In genomic region chr6:15400572-15401004, GRCh38 we compare ENCODE assay signal across 1 cellular context.
TF ChIP-seq lines count a peak whose summit lies in the region.

No MANE protein-coding gene starts in this region.

TF ChIP-seq in HEK293, 187 proteins besides CTCF, POLR2A, EP300 and RAD21 (continued from another document and continues in another):
- TF ChIP-seq ZSCAN18 (tag by site-specific recombination; IDR thresholded peaks at IDR 0.05), result no peak
- no peak for TF ChIP-seq ZNF560 (tag by site-specific recombination; IDR thresholded peaks at IDR 0.05; ENCODE audit: borderline replicate concordance)
- TF ChIP-seq MEIS1 (CRISPR knock-in tag; IDR thresholded peaks at IDR 0.05; ENCODE audit: borderline replicate concordance), result no peak
- TF ChIP-seq ZNF354C (tag by site-specific recombination; IDR thresholded peaks at IDR 0.05; ENCODE audit: borderline replicate concordance, low read depth), result no peak
- no peak for TF ChIP-seq ZBTB7A (tag by site-specific recombination; IDR thresholded peaks at IDR 0.05; ENCODE audit: low read depth)
- TF ChIP-seq GLI4 (tag by site-specific recombination; IDR thresholded peaks at IDR 0.05), result no peak
- TF ChIP-seq ZNF571 (tag by site-specific recombination; IDR thresholded peaks at IDR 0.05), result no peak
- no peak for TF ChIP-seq ZNF18 (tag by site-specific recombination; IDR thresholded peaks at IDR 0.05)
- no peak for TF ChIP-seq KLF1 (tag by site-specific recombination; IDR thresholded peaks at IDR 0.05)
- no peak for TF ChIP-seq RBAK (tag by site-specific recombination; IDR thresholded peaks at IDR 0.05)
- no peak for TF ChIP-seq ZSCAN30 (tag by site-specific recombination; IDR thresholded peaks at IDR 0.05)
- peak; percentile 58; the same call in 1 of the 2 replicates for TF ChIP-seq KLF8 (tag by site-specific recombination; IDR thresholded peaks at IDR 0.05)
- TF ChIP-seq ZNF610 (tag by site-specific recombination; IDR thresholded peaks at IDR 0.05; ENCODE audit: borderline replicate concordance), result 0 out of 2 replicates have a peak, but pooled peaks have one; percentile 35
- TF ChIP-seq ZNF292 (tag by site-specific recombination; IDR thresholded peaks at IDR 0.05; ENCODE audit: borderline replicate concordance, low read depth), result no peak
- TF ChIP-seq OVOL3 (tag by site-specific recombination; IDR thresholded peaks at IDR 0.05), result no peak
- TF ChIP-seq ZNF530 (tag by site-specific recombination; IDR thresholded peaks at IDR 0.05; ENCODE audit: low read depth), result no peak
- no peak for TF ChIP-seq ZNF416 (tag by site-specific recombination; IDR thresholded peaks at IDR 0.05)
- TF ChIP-seq PATZ1 (tag by site-specific recombination; IDR thresholded peaks at IDR 0.05), result peak; percentile 76
- TF ChIP-seq ZNF549 (tag by site-specific recombination; IDR thresholded peaks at IDR 0.05), result no peak
- no peak for TF ChIP-seq GFI1B (tag by site-specific recombination; IDR thresholded peaks at IDR 0.05)
- no peak for TF ChIP-seq ZNF768 (tag by site-specific recombination; IDR thresholded peaks at IDR 0.05)
- TF ChIP-seq OSR2 (tag by site-specific recombination; IDR thresholded peaks at IDR 0.05), result no peak
- TF ChIP-seq ZNF155 (tag by site-specific recombination; IDR thresholded peaks at IDR 0.05), result no peak
- no peak for TF ChIP-seq ZNF391 (tag by site-specific recombination; IDR thresholded peaks at IDR 0.05; ENCODE audit: borderline replicate concordance, low read depth)
- no peak for TF ChIP-seq ZEB2 (tag by site-specific recombination; IDR thresholded peaks at IDR 0.05)
- TF ChIP-seq ZNF138 (tag by site-specific recombination; IDR thresholded peaks at IDR 0.05; ENCODE audit: borderline replicate concordance), result no peak
- no peak for TF ChIP-seq ZSCAN23 (tag by site-specific recombination; IDR thresholded peaks at IDR 0.05)
- TF ChIP-seq ZNF350 (tag by site-specific recombination; IDR thresholded peaks at IDR 0.05), result no peak
- TF ChIP-seq ZNF449 (tag by site-specific recombination; IDR thresholded peaks at IDR 0.05), result no peak
- TF ChIP-seq ZNF692 (tag by site-specific recombination; IDR thresholded peaks at IDR 0.05), result 0 out of 2 replicates have a peak, but pooled peaks have one; percentile 34
- TF ChIP-seq ZNF544 (tag by site-specific recombination; IDR thresholded peaks at IDR 0.05), result no peak
- TF ChIP-seq SCRT1 (tag by site-specific recombination; IDR thresholded peaks at IDR 0.05; ENCODE audit: borderline replicate concordance), result no peak
- TF ChIP-seq IKZF3 (tag by site-specific recombination; IDR thresholded peaks at IDR 0.05), result no peak
- TF ChIP-seq TRIM28 (IDR thresholded peaks at IDR 0.05; ENCODE audit: borderline replicate concordance, low read length), result peak; percentile 40; the same call in 1 of the 2 replicates
- TF ChIP-seq ZNF837 (tag by site-specific recombination; IDR thresholded peaks at IDR 0.05), result no peak
- no peak for TF ChIP-seq ZNF146 (tag by site-specific recombination; IDR thresholded peaks at IDR 0.05)
- no peak for TF ChIP-seq ZNF169 (tag by site-specific recombination; IDR thresholded peaks at IDR 0.05)
- peak; percentile 51; the same call in 1 of the 2 replicates for TF ChIP-seq YY1 (tag by site-specific recombination; IDR thresholded peaks at IDR 0.05)
- no peak for TF ChIP-seq ZNF148 (tag by site-specific recombination; IDR thresholded peaks at IDR 0.05; ENCODE audit: borderline replicate concordance)
- TF ChIP-seq ZNF426 (tag by site-specific recombination; IDR thresholded peaks at IDR 0.05), result no peak
- no peak for TF ChIP-seq ZNF266 (tag by site-specific recombination; IDR thresholded peaks at IDR 0.05; ENCODE audit: low read depth)
- TF ChIP-seq SP2 (tag by site-specific recombination; IDR thresholded peaks at IDR 0.05), result peak; percentile 76
- no peak for TF ChIP-seq KLF10 (tag by site-specific recombination; IDR thresholded peaks at IDR 0.05)
- TF ChIP-seq ZNF629 (tag by site-specific recombination; IDR thresholded peaks at IDR 0.05), result peak; percentile 84
- TF ChIP-seq ZNF184 (tag by site-specific recombination; IDR thresholded peaks at IDR 0.05), result no peak
- TF ChIP-seq ZNF621 (tag by site-specific recombination; IDR thresholded peaks at IDR 0.05), result no peak
- no peak for TF ChIP-seq ZNF624 (tag by site-specific recombination; IDR thresholded peaks at IDR 0.05)
- TF ChIP-seq REPIN1 (tag by site-specific recombination; IDR thresholded peaks at IDR 0.05; ENCODE audit: low read depth), result no peak
- TF ChIP-seq ZNF785 (tag by site-specific recombination; IDR thresholded peaks at IDR 0.05), result no peak
- peak; percentile 65 for TF ChIP-seq ZNF335 (tag by site-specific recombination; conservative IDR thresholded peaks at IDR 0.05)
- no peak for TF ChIP-seq ZNF670 (tag by site-specific recombination; IDR thresholded peaks at IDR 0.05; ENCODE audit: low read depth)
- no peak for TF ChIP-seq REST (tag by site-specific recombination; IDR thresholded peaks at IDR 0.05)
- TF ChIP-seq ZNF324 (tag by site-specific recombination; IDR thresholded peaks at IDR 0.05), result no peak
- no peak for TF ChIP-seq ZNF521 (tag by site-specific recombination; IDR thresholded peaks at IDR 0.05)
- peak; percentile 28; the same call in 1 of the 2 replicates for TF ChIP-seq ZNF561 (tag by site-specific recombination; IDR thresholded peaks at IDR 0.05; ENCODE audit: borderline replicate concordance)
- no peak for TF ChIP-seq ZBTB44 (tag by site-specific recombination; IDR thresholded peaks at IDR 0.05)
- TF ChIP-seq ZNF664 (tag by site-specific recombination; IDR thresholded peaks at IDR 0.05), result no peak
- TF ChIP-seq ZNF157 (tag by site-specific recombination; IDR thresholded peaks at IDR 0.05), result no peak
- TF ChIP-seq SP3 (tag by site-specific recombination; IDR thresholded peaks at IDR 0.05), result peak; percentile 48
- no peak for TF ChIP-seq KLF7 (tag by site-specific recombination; IDR thresholded peaks at IDR 0.05; ENCODE audit: borderline replicate concordance)
- TF ChIP-seq ZNF747 (tag by site-specific recombination; IDR thresholded peaks at IDR 0.05), result no peak
- no peak for TF ChIP-seq ZNF626 (tag by site-specific recombination; IDR thresholded peaks at IDR 0.05)
